Comparison of ENCODE assay signal across 9 cellular contexts in the genomic region with DNA sequence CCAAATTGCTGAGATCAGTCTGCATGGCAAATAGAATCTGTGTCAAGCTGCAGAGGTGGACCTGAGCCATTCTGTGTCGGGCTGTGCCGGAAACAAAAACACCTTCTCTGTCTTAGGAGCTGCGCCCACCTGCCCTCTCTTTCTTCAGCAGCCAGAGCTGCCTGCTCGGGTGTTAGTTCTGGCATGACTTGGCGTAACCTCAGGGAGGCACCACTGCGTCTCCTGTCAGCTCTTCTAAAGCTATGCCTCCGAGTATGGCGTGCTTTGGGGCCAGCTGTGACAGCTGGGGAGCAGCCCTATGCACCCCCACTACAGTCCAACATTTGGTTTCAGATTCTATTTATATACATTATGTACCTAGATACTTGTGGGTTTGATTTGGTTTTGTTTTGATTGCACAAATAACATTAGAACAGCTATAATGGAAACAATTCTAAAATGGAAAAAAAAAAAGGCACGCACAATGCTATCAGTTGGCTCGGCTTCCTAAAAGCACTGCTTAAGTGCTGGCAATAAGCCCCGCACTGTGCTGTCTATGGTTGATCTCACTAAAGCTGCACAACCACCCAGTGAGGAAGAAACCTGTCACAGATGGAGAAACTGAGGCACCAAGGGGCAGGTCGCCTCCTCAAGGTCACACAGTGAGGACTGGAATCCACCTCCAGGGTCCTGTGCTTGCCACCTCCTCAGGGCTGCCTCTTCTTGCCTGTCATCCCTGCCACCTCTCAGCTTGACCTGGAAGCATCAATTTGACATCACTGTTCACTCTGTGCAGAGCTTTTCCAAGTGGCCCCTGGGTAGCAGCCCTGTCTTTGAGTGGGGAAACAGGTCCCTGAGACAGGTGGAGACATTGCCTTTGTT. TPM values are rescaled to one million over a fixed set of nuclear protein-coding genes. Genes with fewer than 3 reads are reported as not detected.
A peak's percentile ranks its signal among the peaks of the same experiment; 100 is the strongest.
DNase-seq lines count a peak whose midpoint lies in the region; ATAC-seq and FAIRE-seq lines count a peak whose summit lies in the region.
"Had no signal": no experiment of that assay in that cellular context is flagged by ENCODE, and none has a peak within 500 bp of the region (broad histone marks: within the 10 kb centered on the region; RNA-seq: fewer than 3 reads in every experiment).

No MANE protein-coding gene starts in this region.

- CTCF ChIA-PET in activated CD4-positive, alpha-beta memory T cell treated with anti-CD3 and anti-CD28 coated beads for 36 hours (lab: Charles Lee): interaction anchor here (0.7 to 6.3 kb wide), 16 partner anchors 9 to 570 kb away, joined by 3 to 90 read pairs (median 6); a partner anchor contains a TSS

- H3K27ac Mint-ChIP-seq in activated CD4-positive, alpha-beta memory T cell treated with anti-CD3 and anti-CD28 coated beads for 36 hours: peak overlapping the region; percentile 94
- H3K27ac Mint-ChIP-seq: dendritic cell treated with granulocyte-macrophage colony-stimulating factor and Interleukin-4, amounts not matched to agents 40 ng/mL and 50 ng/mL, for 4 days had no signal

- DNase-seq in COLO668 (lab: John Stamatoyannopoulos, UW; ENCODE audit: unreplicated experiment) (peak; percentile 55), globus pallidus (ENCODE audit: low spot score) (peak; percentile 75), urothelium cell line (ENCODE audit: low spot score) (no peak), NCI-H128 (lab: John Stamatoyannopoulos, UW; ENCODE audit: unreplicated experiment) (no peak)
- DNase-seq in activated CD4-positive, alpha-beta memory T cell treated with anti-CD3 and anti-CD28 coated beads for 36 hours: peak; percentile 92
- DNase-seq in stimulated activated CD4-positive, alpha-beta T cell treated with anti-CD3 and anti-CD28 coated beads, Interleukin-2, amount 100 ng/mL, for 24 hours: peak; percentile 78 to 81

- no peaks in the 10 kb centered on the region for H3K9me3 Mint-ChIP-seq in activated CD4-positive, alpha-beta memory T cell treated with anti-CD3 and anti-CD28 coated beads for 36 hours
- H3K9me3 Mint-ChIP-seq: dendritic cell treated with granulocyte-macrophage colony-stimulating factor and Interleukin-4, amounts not matched to agents 40 ng/mL and 50 ng/mL, for 4 days had no signal

- peaks cover 51% of the 10 kb centered on the region for H3K4me1 Mint-ChIP-seq in activated CD4-positive, alpha-beta memory T cell treated with anti-CD3 and anti-CD28 coated beads for 36 hours (ENCODE audit: low read depth)

- intact Hi-C loops in activated CD4-positive, alpha-beta memory T cell treated with anti-CD3 and anti-CD28 coated beads for 36 hours (cut with micrococcal nuclease): loop anchor here (1.0 kb wide), 4 partner anchors 18 to 40 kb away; a partner anchor contains a TSS

- POLR2A ChIA-PET in activated CD4-positive, alpha-beta memory T cell treated with anti-CD3 and anti-CD28 coated beads for 36 hours (lab: Charles Lee): interaction anchor here (0.9 to 3.3 kb wide), 6 partner anchors 8 to 568 kb away, joined by 3 to 39 read pairs (median 9); a partner anchor contains a TSS

- peak overlapping the region; percentile 48 for H3K4me3 Mint-ChIP-seq in activated CD4-positive, alpha-beta memory T cell treated with anti-CD3 and anti-CD28 coated beads for 36 hours
- H3K4me3 Mint-ChIP-seq: dendritic cell treated with granulocyte-macrophage colony-stimulating factor and Interleukin-4, amounts not matched to agents 40 ng/mL and 50 ng/mL, for 4 days had no signal

- H3K36me3 Mint-ChIP-seq in activated CD4-positive, alpha-beta memory T cell treated with anti-CD3 and anti-CD28 coated beads for 36 hours: no peaks in the 10 kb centered on the region

- H3K27me3 Mint-ChIP-seq in activated CD4-positive, alpha-beta memory T cell treated with anti-CD3 and anti-CD28 coated beads for 36 hours: no peaks in the 10 kb centered on the region

- ATAC-seq in GM19397 (IDR thresholded peaks at IDR 0.05; ENCODE audit: unreplicated experiment) (peak; percentile 93), HG03378 (IDR thresholded peaks at IDR 0.05; ENCODE audit: unreplicated experiment) (peak; percentile 90)

- FAIRE-seq in urothelium cell line (lab: Jason Lieb, UNC): no peak

RNA-seq across cellular contexts. Expression of a gene that starts 18.7 kb away (rescaled TPM):
- 1 to 10 TPM; 4.7 to 6.0 TPM for total RNA-seq in activated CD4-positive, alpha-beta memory T cell treated with anti-CD3 and anti-CD28 coated beads for 36 hours

RNA-seq across cellular contexts. Expression of a gene that starts 58.3 kb away (rescaled TPM):
- total RNA-seq in activated CD4-positive, alpha-beta memory T cell treated with anti-CD3 and anti-CD28 coated beads for 36 hours: not detected

Comparison
In these comparisons a context has a peak if more than half of its experiments do, and no peak if none do; other contexts are left out.
1. DNase-seq: peak in COLO668 (single experiment), activated CD4-positive, alpha-beta memory T cell treated with anti-CD3 and anti-CD28 coated beads for 36 hours (single experiment), globus pallidus (single experiment) and stimulated activated CD4-positive, alpha-beta T cell treated with anti-CD3 and anti-CD28 coated beads, Interleukin-2, amount 100 ng/mL, for 24 hours (2 of 2); none in urothelium cell line (single experiment) and NCI-H128 (single experiment).